1 cellular context compared by ENCODE assay signal in genomic region chr19:10602330-10603083, GRCh38.
TF ChIP-seq lines count a peak whose summit lies in the region.

No MANE protein-coding gene starts in this region.

TF ChIP-seq in HEK293, 187 proteins besides CTCF, POLR2A, EP300 and RAD21 (continued from another document and continues in another):
- TF ChIP-seq MZF1 (tag by site-specific recombination; IDR thresholded peaks at IDR 0.05; ENCODE audit: borderline replicate concordance) (no peak), ZNF558 (tag by site-specific recombination; IDR thresholded peaks at IDR 0.05) (no peak), ZNF76 (tag by site-specific recombination; IDR thresholded peaks at IDR 0.05; ENCODE audit: borderline replicate concordance, low read depth) (no peak), ZNF324 (tag by site-specific recombination; IDR thresholded peaks at IDR 0.05) (no peak), HOXC10 (CRISPR knock-in tag; IDR thresholded peaks at IDR 0.05) (no peak), ZNF221 (tag by site-specific recombination; IDR thresholded peaks at IDR 0.05; ENCODE audit: borderline replicate concordance) (no peak), PATZ1 (tag by site-specific recombination; IDR thresholded peaks at IDR 0.05) (peak; percentile 79), ZNF398 (tag by site-specific recombination; IDR thresholded peaks at IDR 0.05) (peak; percentile 58), ZNF692 (tag by site-specific recombination; IDR thresholded peaks at IDR 0.05) (peak; percentile 54), ZNF354C (tag by site-specific recombination; IDR thresholded peaks at IDR 0.05; ENCODE audit: borderline replicate concordance, low read depth) (no peak), ZNF146 (tag by site-specific recombination; IDR thresholded peaks at IDR 0.05) (no peak), ZBTB8A (tag by site-specific recombination; IDR thresholded peaks at IDR 0.05) (peak; percentile 56), PRDM10 (tag by site-specific recombination; IDR thresholded peaks at IDR 0.05) (0 out of 2 replicates have a peak, but pooled peaks have one; percentile 23), ZSCAN5A (tag by site-specific recombination; IDR thresholded peaks at IDR 0.05) (0 out of 2 replicates have a peak, but pooled peaks have one; percentile 36), BCL11B (tag by site-specific recombination; IDR thresholded peaks at IDR 0.05; ENCODE audit: low read depth) (0 out of 2 replicates have a peak, but pooled peaks have one; percentile 26), ZNF335 (tag by site-specific recombination; conservative IDR thresholded peaks at IDR 0.05) (peak; percentile 68), ZNF670 (tag by site-specific recombination; IDR thresholded peaks at IDR 0.05; ENCODE audit: low read depth) (no peak), ZNF776 (tag by site-specific recombination; IDR thresholded peaks at IDR 0.05; ENCODE audit: borderline replicate concordance) (no peak), KLF1 (tag by site-specific recombination; IDR thresholded peaks at IDR 0.05) (peak; percentile 34), ZNF114 (tag by site-specific recombination; IDR thresholded peaks at IDR 0.05) (no peak), ZNF555 (tag by site-specific recombination; conservative IDR thresholded peaks at IDR 0.05) (no peak), PRDM1 (tag by site-specific recombination; IDR thresholded peaks at IDR 0.05) (no peak), ZNF132 (tag by site-specific recombination; IDR thresholded peaks at IDR 0.05; ENCODE audit: borderline replicate concordance) (no peak), ZNF350 (tag by site-specific recombination; IDR thresholded peaks at IDR 0.05) (no peak), ZNF302 (tag by site-specific recombination; IDR thresholded peaks at IDR 0.05; ENCODE audit: low read depth) (no peak), ZNF184 (tag by site-specific recombination; IDR thresholded peaks at IDR 0.05) (no peak), ZFP37 (tag by site-specific recombination; IDR thresholded peaks at IDR 0.05) (no peak), ZNF514 (tag by site-specific recombination; IDR thresholded peaks at IDR 0.05) (no peak), ZNF19 (tag by site-specific recombination; IDR thresholded peaks at IDR 0.05; ENCODE audit: low read depth) (no peak), ZBTB49 (tag by site-specific recombination; IDR thresholded peaks at IDR 0.05; ENCODE audit: low read depth) (no peak), ZNF239 (tag by site-specific recombination; IDR thresholded peaks at IDR 0.05) (no peak), ZNF610 (tag by site-specific recombination; IDR thresholded peaks at IDR 0.05; ENCODE audit: borderline replicate concordance) (0 out of 2 replicates have a peak, but pooled peaks have one; percentile 33), YY1 (tag by site-specific recombination; IDR thresholded peaks at IDR 0.05) (0 out of 2 replicates have a peak, but pooled peaks have one; percentile 43), ZSCAN18 (tag by site-specific recombination; IDR thresholded peaks at IDR 0.05) (no peak), SETDB1 (IDR thresholded peaks at IDR 0.05; ENCODE audit: insufficient read length, low read length) (no peak), FEZF1 (tag by site-specific recombination; IDR thresholded peaks at IDR 0.05) (no peak), GLIS2 (tag by site-specific recombination; IDR thresholded peaks at IDR 0.05) (peak; percentile 52; the same call in 1 of the 2 replicates), HIC1 (tag by site-specific recombination; IDR thresholded peaks at IDR 0.05) (no peak), ZNF202 (tag by site-specific recombination; IDR thresholded peaks at IDR 0.05; ENCODE audit: borderline replicate concordance) (no peak), AEBP2 (tag by site-specific recombination; IDR thresholded peaks at IDR 0.05; ENCODE audit: borderline replicate concordance) (no peak), KLF10 (tag by site-specific recombination; IDR thresholded peaks at IDR 0.05) (peak; percentile 31; the same call in 1 of the 2 replicates), ZNF843 (tag by site-specific recombination; IDR thresholded peaks at IDR 0.05) (0 out of 2 replicates have a peak, but pooled peaks have one; percentile 10), ZNF585B (tag by site-specific recombination; IDR thresholded peaks at IDR 0.05) (no peak)
